Comparison of ENCODE assay signal across 21 cellular contexts in the genomic region with DNA sequence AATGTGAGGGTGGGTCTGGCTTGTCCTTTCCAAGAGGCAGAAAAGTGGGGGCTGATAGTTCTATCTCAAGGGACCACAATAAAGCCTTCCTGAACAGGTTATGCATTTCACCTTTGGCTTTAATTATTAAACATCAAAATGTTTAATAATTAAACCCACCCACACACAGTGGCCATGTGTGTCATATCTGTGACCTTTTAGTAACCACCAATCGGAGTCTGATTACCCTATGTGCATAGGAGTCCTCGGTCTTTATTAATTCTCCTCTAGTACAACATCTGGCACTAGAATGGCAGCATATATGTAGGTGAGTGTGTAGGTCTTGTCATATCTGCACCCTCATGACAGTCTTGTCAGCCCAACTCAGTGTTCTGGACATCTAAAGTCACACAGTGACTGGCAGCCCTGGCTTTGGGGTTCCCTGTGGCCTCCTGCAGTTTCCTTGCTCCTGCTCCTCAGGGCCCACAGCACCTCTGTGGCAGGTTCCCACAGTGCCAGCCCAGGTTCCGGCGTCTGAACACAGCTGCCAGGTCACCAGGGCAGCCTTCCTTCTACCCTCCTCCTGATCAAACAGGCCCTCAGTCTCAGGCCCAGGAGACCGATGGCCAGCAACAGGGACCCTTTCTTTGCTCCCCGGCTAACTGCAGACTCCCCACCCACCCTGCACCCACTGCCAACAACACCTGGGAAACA.
"Had no signal": no experiment of that assay in that cellular context is flagged by ENCODE, and none has a peak within 500 bp of the region (broad histone marks: within the 10 kb centered on the region; RNA-seq: fewer than 3 reads in every experiment).

No MANE protein-coding gene starts in this region.

- H3K27ac ChIP-seq: epithelial cell of prostate, esophagus muscularis mucosa, gastrocnemius medialis, left lung, lower lobe of right lung, psoas muscle, skin epidermis had no signal

- H3K27me3 ChIP-seq: esophagus muscularis mucosa, gastrocnemius medialis, heart right ventricle, left lung, sigmoid colon, stomach had no signal

- H3K36me3 Mint-ChIP-seq: natural killer cell treated with Interleukin-12 subunit alpha and Interleukin-12 subunit beta and Interleukin-15 and Interleukin-18, amount 100 ng/mL, for 72 hours had no signal

- H3K4me3 Mint-ChIP-seq: dendritic cell treated with granulocyte-macrophage colony-stimulating factor and Interleukin-4, amounts not matched to agents 40 ng/mL and 50 ng/mL, for 4 days; effector memory CD8-positive, alpha-beta T cell; memory B cell; natural killer cell treated with Interleukin-12 subunit alpha and Interleukin-12 subunit beta and Interleukin-15 and Interleukin-18, amount 100 ng/mL, for 72 hours; type B pancreatic cell had no signal

- H3K36me3 ChIP-seq: gastrocnemius medialis, left lung, lower lobe of right lung had no signal

- DNase-seq: effector memory CD8-positive, alpha-beta T cell; gastrocnemius medialis; heart right ventricle; hypothalamus; kidney glomerular epithelial cell; left lung; lower lobe of right lung; midbrain; psoas muscle; sigmoid colon; stimulated activated CD4-positive, alpha-beta T cell treated with anti-CD3 and anti-CD28 coated beads, Interleukin-12 subunit alpha, Interleukin-12 subunit beta, amount 100 ng/mL, for 4 hours; stimulated activated naive CD4-positive, alpha-beta T cell; stomach; substantia nigra had no signal

- H3K9me3 ChIP-seq: esophagus muscularis mucosa, gastrocnemius medialis, heart right ventricle, left lung, lower lobe of right lung, psoas muscle, sigmoid colon, stomach had no signal

- H3K27ac Mint-ChIP-seq: dendritic cell treated with granulocyte-macrophage colony-stimulating factor and Interleukin-4, amounts not matched to agents 40 ng/mL and 50 ng/mL, for 4 days; effector memory CD8-positive, alpha-beta T cell; memory B cell; natural killer cell treated with Interleukin-12 subunit alpha and Interleukin-12 subunit beta and Interleukin-15 and Interleukin-18, amount 100 ng/mL, for 72 hours; type B pancreatic cell had no signal

- H3K9me3 Mint-ChIP-seq: dendritic cell treated with granulocyte-macrophage colony-stimulating factor and Interleukin-4, amounts not matched to agents 40 ng/mL and 50 ng/mL, for 4 days; effector memory CD8-positive, alpha-beta T cell; memory B cell; natural killer cell treated with Interleukin-12 subunit alpha and Interleukin-12 subunit beta and Interleukin-15 and Interleukin-18, amount 100 ng/mL, for 72 hours; type B pancreatic cell had no signal

- H3K4me1 ChIP-seq: gastrocnemius medialis, left lung, lower lobe of right lung, psoas muscle had no signal

- H3K27me3 Mint-ChIP-seq: memory B cell, type B pancreatic cell had no signal

- H3K4me3 ChIP-seq: esophagus muscularis mucosa, gastrocnemius medialis, heart right ventricle, left lung, lower lobe of right lung, psoas muscle, sigmoid colon, skin epidermis, stomach had no signal

- ATAC-seq: effector memory CD8-positive, alpha-beta T cell; gastrocnemius medialis; left lung; lower lobe of right lung; natural killer cell treated with Interleukin-12 subunit alpha and Interleukin-12 subunit beta and Interleukin-15 and Interleukin-18, amount 100 ng/mL, for 72 hours; psoas muscle had no signal
